ENCODE assay signal across 13 cellular contexts in genomic region chr15:34099914-34100313, GRCh38. TPM values are rescaled to one million over a fixed set of nuclear protein-coding genes. Genes with fewer than 3 reads are reported as not detected.
DNase-seq lines count a peak whose midpoint lies in the region; ATAC-seq and TF ChIP-seq lines count a peak whose summit lies in the region.
"Had no signal": no experiment of that assay in that cellular context is flagged by ENCODE, and none has a peak within 500 bp of the region (broad histone marks: within the 10 kb centered on the region; RNA-seq: fewer than 3 reads in every experiment).

No MANE protein-coding gene starts in this region.

- POLR2A ChIA-PET in activated CD4-positive, alpha-beta memory T cell treated with anti-CD3 and anti-CD28 coated beads for 36 hours (lab: Charles Lee) = interaction anchor here (1.4 kb wide), 1 partner anchor 61 kb away, joined by 4 read pairs; the partner anchor contains the start of gene AVEN

- CTCF ChIA-PET in activated CD4-positive, alpha-beta memory T cell treated with anti-CD3 and anti-CD28 coated beads for 36 hours (lab: Charles Lee) = interaction anchor here (0.6 to 1.8 kb wide), 3 partner anchors 10 to 110 kb away, joined by 3 to 5 read pairs (median 5); partner anchors contain the start of gene KATNBL1

- no peak for DNase-seq in stimulated activated naive CD8-positive, alpha-beta T cell treated with anti-CD3 and anti-CD28 coated beads, Interleukin-15, Interleukin-2, amounts not matched to agents 100 U/mL and 50 U/mL, for 24 hours
- DNase-seq in activated CD4-positive, alpha-beta memory T cell treated with anti-CD3 and anti-CD28 coated beads for 36 hours = no peak
- no peak for DNase-seq in immature natural killer cell
- DNase-seq in mesenteric fat pad (ENCODE audit: low spot score) = no peak
- no peak for DNase-seq in coronary artery (ENCODE audit: low spot score)
- DNase-seq in left cardiac atrium = no peak
- DNase-seq: NCI-H1092, NCI-H524 treated with DMSO at 0.1 percent for 48 hours, SJCRH30, uterus had no signal

- no peak for ATAC-seq in stimulated activated naive CD8-positive, alpha-beta T cell treated with anti-CD3 and anti-CD28 coated beads, Interleukin-15, Interleukin-2, amounts not matched to agents 100 U/mL and 50 U/mL, for 24 hours
- ATAC-seq in HG02571 (IDR thresholded peaks at IDR 0.05; ENCODE audit: unreplicated experiment) (no peak), left cardiac atrium (no peak)

- no peak overlapping the region for H3K4me3 ChIP-seq in coronary artery

- H3K4me3 Mint-ChIP-seq in stimulated activated naive CD8-positive, alpha-beta T cell treated with anti-CD3 and anti-CD28 coated beads, Interleukin-15, Interleukin-2, amounts not matched to agents 100 ng/mL and 50 ng/mL, for 24 hours = peak overlapping the region; percentile 100
- peak overlapping the region; percentile 49 for H3K4me3 Mint-ChIP-seq in activated CD4-positive, alpha-beta memory T cell treated with anti-CD3 and anti-CD28 coated beads for 36 hours
- H3K4me3 Mint-ChIP-seq in immature natural killer cell = peak overlapping the region; percentile 53 to 99 (median 60)

- H3K9me3 Mint-ChIP-seq in stimulated activated naive CD8-positive, alpha-beta T cell treated with anti-CD3 and anti-CD28 coated beads, Interleukin-15, Interleukin-2, amounts not matched to agents 100 ng/mL and 50 ng/mL, for 24 hours = peaks cover 16% of the 10 kb centered on the region
- peaks cover 16% of the 10 kb centered on the region for H3K9me3 Mint-ChIP-seq in activated CD4-positive, alpha-beta memory T cell treated with anti-CD3 and anti-CD28 coated beads for 36 hours
- H3K9me3 Mint-ChIP-seq in immature natural killer cell = peaks cover 0 to 7% (median 0%) of the 10 kb centered on the region in 6 donors

- H3K36me3 Mint-ChIP-seq in stimulated activated naive CD8-positive, alpha-beta T cell treated with anti-CD3 and anti-CD28 coated beads, Interleukin-15, Interleukin-2, amounts not matched to agents 100 ng/mL and 50 ng/mL, for 24 hours (ENCODE audit: low read depth) = peaks cover 33% of the 10 kb centered on the region
- H3K36me3 Mint-ChIP-seq in activated CD4-positive, alpha-beta memory T cell treated with anti-CD3 and anti-CD28 coated beads for 36 hours = peaks cover 29% of the 10 kb centered on the region
- peaks cover 4 to 13% (median 7%) of the 10 kb centered on the region in 3 donors for H3K36me3 Mint-ChIP-seq in immature natural killer cell

- no peak overlapping the region for H3K27ac ChIP-seq in coronary artery
- H3K27ac ChIP-seq: C4-2B, SJCRH30, uterus had no signal

- peaks cover 50% of the 10 kb centered on the region for H3K4me1 Mint-ChIP-seq in stimulated activated naive CD8-positive, alpha-beta T cell treated with anti-CD3 and anti-CD28 coated beads, Interleukin-15, Interleukin-2, amounts not matched to agents 100 ng/mL and 50 ng/mL, for 24 hours (ENCODE audit: low read depth)
- peaks cover 36% of the 10 kb centered on the region for H3K4me1 Mint-ChIP-seq in activated CD4-positive, alpha-beta memory T cell treated with anti-CD3 and anti-CD28 coated beads for 36 hours (ENCODE audit: low read depth)
- peaks cover 35 to 62% of the 10 kb centered on the region in 2 donors for H3K4me1 Mint-ChIP-seq in immature natural killer cell

- no peaks in the 10 kb centered on the region for H3K27me3 Mint-ChIP-seq in stimulated activated naive CD8-positive, alpha-beta T cell treated with anti-CD3 and anti-CD28 coated beads, Interleukin-15, Interleukin-2, amounts not matched to agents 100 ng/mL and 50 ng/mL, for 24 hours
- H3K27me3 Mint-ChIP-seq in activated CD4-positive, alpha-beta memory T cell treated with anti-CD3 and anti-CD28 coated beads for 36 hours = no peaks in the 10 kb centered on the region
- H3K27me3 Mint-ChIP-seq in immature natural killer cell (ENCODE audit: low read depth in 3 of 3) = peaks cover 4 to 10% (median 9%) of the 10 kb centered on the region in 3 donors

- no peak for TF ChIP-seq CTCF in coronary artery (IDR thresholded peaks at IDR 0.05)

- intact Hi-C loops in activated CD4-positive, alpha-beta memory T cell treated with anti-CD3 and anti-CD28 coated beads for 36 hours (cut with micrococcal nuclease) = loop anchor here (2.0 to 5.0 kb wide), 2 partner anchors 235 to 487 kb away; no protein-coding TSS in a partner anchor
- intact Hi-C loops in left cardiac atrium (cut with DNase I) = loop anchor here in 1 of 2 donors (5.0 to 10.0 kb wide), 2 partner anchors 122 to 265 kb away; partner anchors contain the start of gene LPCAT4

- no peak overlapping the region for H3K27ac Mint-ChIP-seq in stimulated activated naive CD8-positive, alpha-beta T cell treated with anti-CD3 and anti-CD28 coated beads, Interleukin-15, Interleukin-2, amounts not matched to agents 100 ng/mL and 50 ng/mL, for 24 hours
- H3K27ac Mint-ChIP-seq in activated CD4-positive, alpha-beta memory T cell treated with anti-CD3 and anti-CD28 coated beads for 36 hours = no peak overlapping the region
- peak overlapping the region; percentile 43 to 98 (median 64) for H3K27ac Mint-ChIP-seq in immature natural killer cell

RNA-seq across cellular contexts. Expression of gene EMC7, which starts 1.7 kb away (rescaled TPM):
- 10 to 100 TPM; 62.7 to 68.4 TPM for total RNA-seq in activated CD4-positive, alpha-beta memory T cell treated with anti-CD3 and anti-CD28 coated beads for 36 hours
- 100 to 1,000 TPM; 132 to 209 (median 169) TPM for polyA plus RNA-seq in immature natural killer cell
- total RNA-seq in mesenteric fat pad (69.0 TPM), left cardiac atrium (10 to 100 TPM; 63.9 to 88.7 TPM)

RNA-seq across cellular contexts. Expression of gene PGBD4, which starts 2.0 kb away (rescaled TPM):
- total RNA-seq in activated CD4-positive, alpha-beta memory T cell treated with anti-CD3 and anti-CD28 coated beads for 36 hours = 1 to 10 TPM; 2.0 to 2.3 TPM
- polyA plus RNA-seq in immature natural killer cell = under 1 TPM; 0.53 to 0.90 (median 0.87) TPM
- total RNA-seq in mesenteric fat pad = 0.96 TPM
- total RNA-seq in left cardiac atrium = 1 to 10 TPM; 1.9 to 2.2 TPM

Comparison
In these comparisons a context has a peak if more than half of its experiments do, and no peak if none do; other contexts are left out.
1. H3K27ac Mint-ChIP-seq: peak in immature natural killer cell (6 of 6); none in stimulated activated naive CD8-positive, alpha-beta T cell treated with anti-CD3 and anti-CD28 coated beads, Interleukin-15, Interleukin-2, amounts not matched to agents 100 ng/mL and 50 ng/mL, for 24 hours (single experiment) and activated CD4-positive, alpha-beta memory T cell treated with anti-CD3 and anti-CD28 coated beads for 36 hours (single experiment).
2. H3K4me3 Mint-ChIP-seq: peak in every context shown above with its lines; median percentile 100 in stimulated activated naive CD8-positive, alpha-beta T cell treated with anti-CD3 and anti-CD28 coated beads, Interleukin-15, Interleukin-2, amounts not matched to agents 100 ng/mL and 50 ng/mL, for 24 hours; 60 in immature natural killer cell; 49 in activated CD4-positive, alpha-beta memory T cell treated with anti-CD3 and anti-CD28 coated beads for 36 hours.